In the genomic region with DNA sequence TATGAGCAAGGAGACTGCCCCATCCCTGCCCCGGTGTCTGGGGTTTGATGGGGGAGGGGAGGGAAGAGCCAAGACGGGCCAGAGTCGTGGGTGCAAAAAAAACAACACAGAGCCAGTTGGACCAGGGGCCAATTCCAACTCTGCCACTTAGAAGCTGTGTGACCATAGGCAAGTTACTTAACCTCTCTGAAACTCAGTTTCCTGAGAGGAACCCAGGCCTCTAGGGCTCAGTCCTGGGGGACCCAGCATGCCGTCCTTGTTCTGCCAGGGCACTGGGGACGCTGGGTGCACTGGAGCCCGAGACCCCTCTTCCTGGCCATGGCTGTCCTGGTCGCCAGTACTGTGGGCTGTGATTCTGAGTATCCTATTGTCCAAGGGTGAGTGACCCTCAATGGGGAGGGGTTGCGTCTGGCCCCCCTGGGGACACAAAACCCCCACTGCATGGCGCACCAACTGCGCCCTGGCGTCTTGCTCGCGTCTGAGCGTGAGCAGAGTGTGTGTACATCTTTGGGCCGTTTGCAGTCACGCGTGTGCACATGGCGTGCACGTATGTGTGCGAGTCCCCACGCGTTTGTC, we compare ENCODE assay signal across 17 cellular contexts. TPM values are rescaled to one million over a fixed set of nuclear protein-coding genes. Genes with fewer than 3 reads are reported as not detected.
DNase-seq lines count a peak whose midpoint lies in the region; ATAC-seq and TF ChIP-seq lines count a peak whose summit lies in the region.
"Had no signal": no experiment of that assay in that cellular context is flagged by ENCODE, and none has a peak within 500 bp of the region (broad histone marks: within the 10 kb centered on the region; RNA-seq: fewer than 3 reads in every experiment).

No MANE protein-coding gene starts in this region.

- H3K4me3 Mint-ChIP-seq in naive thymus-derived CD4-positive, alpha-beta T cell, result peak overlapping the region in 8 of 10 donors; percentile 16 to 84 (median 44)

- POLR2A ChIA-PET in naive thymus-derived CD4-positive, alpha-beta T cell (lab: Charles Lee), result interaction anchor here (0.6 to 0.9 kb wide), 3 partner anchors 25 to 536 kb away, joined by 3 read pairs; a partner anchor contains a TSS

- H3K27ac ChIP-seq in left ventricle myocardium inferior (replicated peaks) (no peak overlapping the region), esophagus muscularis mucosa (replicated peaks in 1 of 4) (no peak overlapping the region), aorta (ENCODE audit: low read depth in 1 of 2, low read length in 2 of 2) (no peak overlapping the region)
- H3K27ac ChIP-seq in naive thymus-derived CD4-positive, alpha-beta T cell (ENCODE audit: low read depth, low read length), result no peak overlapping the region
- H3K27ac ChIP-seq: neutrophil, stomach had no signal

- DNase-seq in left ventricle myocardium inferior (no peak), left cardiac atrium (no peak), esophagus muscularis mucosa (ENCODE audit: extremely low spot score) (no peak), aorta (no peak), OCI-M1 (lab: John Stamatoyannopoulos, UW) (no peak), GDM1 (lab: John Stamatoyannopoulos, UW) (no peak), mucosa of descending colon (no peak)
- DNase-seq in naive thymus-derived CD4-positive, alpha-beta T cell, result no peak
- DNase-seq: activated CD4-positive, CD25-positive, alpha-beta regulatory T cell; DND-41; NCI-H1694; NCI-H446; stomach had no signal

- ATAC-seq in left cardiac atrium, result no peak
- ATAC-seq in naive thymus-derived CD4-positive, alpha-beta T cell, result no peak
- peak; percentile 36 for ATAC-seq in aorta (ENCODE audit: low FRiP score)
- no peak for ATAC-seq in mucosa of descending colon

- intact Hi-C loops in left ventricle myocardium inferior (cut with micrococcal nuclease), result no loop called here
- intact Hi-C loops in left cardiac atrium (cut with DNase I), result no loop called here
- intact Hi-C loops in esophagus muscularis mucosa (cut with DNase I), result no loop called here
- intact Hi-C loops in naive thymus-derived CD4-positive, alpha-beta T cell (cut with micrococcal nuclease), result no loop called here
- intact Hi-C loops in aorta (cut with DNase I), result no loop called here
- intact Hi-C loops in mucosa of descending colon (cut with DNase I, micrococcal nuclease), result no loop called here

- TF ChIP-seq CTCF in left ventricle myocardium inferior (IDR thresholded peaks at IDR 0.05; ENCODE audit: borderline replicate concordance) (no peak), esophagus muscularis mucosa (IDR thresholded peaks at IDR 0.05) (no peak), mucosa of descending colon (IDR thresholded peaks at IDR 0.05) (no peak)

- CTCF ChIA-PET in naive thymus-derived CD4-positive, alpha-beta T cell (lab: Charles Lee), result interaction anchor here (1.9 kb wide), 1 partner anchor 107 kb away, joined by 5 read pairs; a partner anchor contains a TSS

- H3K36me3 ChIP-seq in left ventricle myocardium inferior, result no peaks in the 10 kb centered on the region
- no peaks in the 10 kb centered on the region for H3K36me3 ChIP-seq in esophagus muscularis mucosa
- no peaks in the 10 kb centered on the region for H3K36me3 ChIP-seq in naive thymus-derived CD4-positive, alpha-beta T cell (ENCODE audit: control insufficient read depth in 2 of 3, insufficient read depth in 3 of 3, low read length in 3 of 3)
- H3K36me3 ChIP-seq in aorta (ENCODE audit: control insufficient read depth in 1 of 2, insufficient read depth in 2 of 2, low read length in 1 of 2), result no peaks in the 10 kb centered on the region
- no peaks in the 10 kb centered on the region for H3K36me3 ChIP-seq in mucosa of descending colon (ENCODE audit: low read depth)
- H3K36me3 ChIP-seq: MG63, neutrophil, stomach had no signal

- H3K36me3 Mint-ChIP-seq in naive thymus-derived CD4-positive, alpha-beta T cell, result no peaks in the 10 kb centered on the region

- 10% methylated on average over 9 of the region's 22 CpGs for WGBS in esophagus muscularis mucosa
- 7 to 8% methylated on average over 22 of the region's 22 CpGs for WGBS in aorta, 2 donors

- H3K27ac Mint-ChIP-seq in naive thymus-derived CD4-positive, alpha-beta T cell, result no peak overlapping the region

- H3K27me3 ChIP-seq in left ventricle myocardium inferior (ENCODE audit: low read depth) (peaks cover 94% of the 10 kb centered on the region), esophagus muscularis mucosa (peaks cover 4 to 91% (median 25%) of the 10 kb centered on the region in 4 donors), aorta (ENCODE audit: control insufficient read depth in 1 of 2, insufficient read depth in 2 of 2, low read length in 1 of 2) (no peaks in the 10 kb centered on the region)
- H3K27me3 ChIP-seq in naive thymus-derived CD4-positive, alpha-beta T cell (ENCODE audit: control insufficient read depth in 2 of 2, insufficient read depth in 2 of 2, low read length in 2 of 2), result peaks cover 3 to 5% of the 10 kb centered on the region in 2 donors

- peaks cover 0 to 18% (median 11%) of the 10 kb centered on the region in 7 donors for H3K4me1 Mint-ChIP-seq in naive thymus-derived CD4-positive, alpha-beta T cell

- peak overlapping the region; percentile 39 for H3K4me3 ChIP-seq in left ventricle myocardium inferior
- H3K4me3 ChIP-seq in esophagus muscularis mucosa, result peak overlapping the region; percentile 16 to 36 (median 22)
- no peak overlapping the region for H3K4me3 ChIP-seq in naive thymus-derived CD4-positive, alpha-beta T cell (ENCODE audit: low read length)
- H3K4me3 ChIP-seq in aorta (ENCODE audit: low read length in 2 of 2), result no peak overlapping the region
- no peak overlapping the region for H3K4me3 ChIP-seq in mucosa of descending colon
- H3K4me3 ChIP-seq: lung, MG63 had no signal

- TF ChIP-seq POLR2A in esophagus muscularis mucosa (IDR thresholded peaks at IDR 0.05; ENCODE audit: low read depth), result no peak

- H3K9me3 ChIP-seq in left ventricle myocardium inferior (replicated peaks) (peaks cover 9% of the 10 kb centered on the region), esophagus muscularis mucosa (peaks cover 0 to 6% (median 0%) of the 10 kb centered on the region in 4 donors), aorta (ENCODE audit: control insufficient read depth, low read length) (no peaks in the 10 kb centered on the region), mucosa of descending colon (no peaks in the 10 kb centered on the region)
- no peaks in the 10 kb centered on the region for H3K9me3 ChIP-seq in naive thymus-derived CD4-positive, alpha-beta T cell (ENCODE audit: control insufficient read depth in 2 of 3, low read length in 3 of 3)
- H3K9me3 ChIP-seq: neutrophil had no signal

- H3K9me3 Mint-ChIP-seq in naive thymus-derived CD4-positive, alpha-beta T cell, result peaks cover 0 to 12% (median 1%) of the 10 kb centered on the region in 11 donors

- no peak for TF ChIP-seq EP300 in esophagus muscularis mucosa (IDR thresholded peaks at IDR 0.05)

- peaks cover 13 to 62% (median 27%) of the 10 kb centered on the region in 5 donors for H3K27me3 Mint-ChIP-seq in naive thymus-derived CD4-positive, alpha-beta T cell

- no peaks in the 10 kb centered on the region for H3K4me1 ChIP-seq in left ventricle myocardium inferior
- peaks cover 0 to 16% (median 7%) of the 10 kb centered on the region in 4 donors for H3K4me1 ChIP-seq in esophagus muscularis mucosa
- H3K4me1 ChIP-seq in naive thymus-derived CD4-positive, alpha-beta T cell (ENCODE audit: control insufficient read depth in 2 of 2, insufficient read depth in 2 of 2, low read length in 2 of 2), result peaks cover 0 to 12% of the 10 kb centered on the region in 2 donors
- H3K4me1 ChIP-seq in aorta (ENCODE audit: control insufficient read depth in 1 of 2, insufficient read depth in 2 of 2, low read length in 2 of 2), result no peaks in the 10 kb centered on the region
- H3K4me1 ChIP-seq in mucosa of descending colon (ENCODE audit: low read depth), result peaks cover 3% of the 10 kb centered on the region

RNA-seq across cellular contexts. Expression of a gene that starts 24.6 kb away (rescaled TPM):
- total RNA-seq in left ventricle myocardium inferior, result not detected
- under 1 TPM in 1 of 2 donors, not detected in 1; 0.29 TPM for total RNA-seq in left cardiac atrium
- not detected for total RNA-seq in esophagus muscularis mucosa
- total RNA-seq in naive thymus-derived CD4-positive, alpha-beta T cell, result not detected
- polyA plus RNA-seq in naive thymus-derived CD4-positive, alpha-beta T cell, result under 1 TPM in 1 of 2 donors, not detected in 1; 0.74 TPM
- not detected for total RNA-seq in aorta
- polyA plus RNA-seq in aorta, result under 1 TPM in 1 of 2 donors, not detected in 1; 0.50 TPM
- not detected for total RNA-seq in mucosa of descending colon
- total RNA-seq: T-helper 1 cell treated with Interleukin-12 subunit alpha and Interleukin-12 subunit beta and Interleukin-4 antibody, amounts not matched to agents 30 ng/mL and 1 ng/mL, for 36 hours had no signal
- polyA plus RNA-seq: stomach had no signal

RNA-seq across cellular contexts. Expression of a gene that starts 40.4 kb away (rescaled TPM):
- total RNA-seq in left ventricle myocardium inferior (7.0 TPM), left cardiac atrium (10 to 100 TPM; 18.3 to 39.5 TPM), esophagus muscularis mucosa (10 to 100 TPM in 1 of 4 donors, 1 to 10 TPM in 3; 4.0 to 13.1 (median 8.4) TPM), aorta (10 to 100 TPM; 19.2 to 63.9 TPM), mucosa of descending colon (10 to 100 TPM in 2 of 3 donors, 1 to 10 TPM in 1; 4.1 to 17.7 (median 17.2) TPM)
- total RNA-seq in naive thymus-derived CD4-positive, alpha-beta T cell, result under 1 TPM in 3 of 5 experiments, not detected in 2; 0.27 to 0.68 (median 0.32) TPM
- polyA plus RNA-seq in naive thymus-derived CD4-positive, alpha-beta T cell, result not detected
- 1 to 10 TPM; 1.0 to 3.1 TPM for polyA plus RNA-seq in aorta
- total RNA-seq: T-helper 1 cell treated with Interleukin-12 subunit alpha and Interleukin-12 subunit beta and Interleukin-4 antibody, amounts not matched to agents 30 ng/mL and 1 ng/mL, for 36 hours had no signal

RNA-seq across cellular contexts. Expression of a gene that starts 42.3 kb away (rescaled TPM):
- total RNA-seq in left ventricle myocardium inferior (22.9 TPM), left cardiac atrium (10 to 100 TPM; 17.6 to 18.8 TPM), esophagus muscularis mucosa (10 to 100 TPM; 19.9 to 42.0 (median 29.2) TPM), aorta (10 to 100 TPM; 13.0 to 13.4 TPM), mucosa of descending colon (10 to 100 TPM in 2 of 3 donors, 1 to 10 TPM in 1; 8.3 to 17.6 (median 11.4) TPM)
- 10 to 100 TPM in 3 of 5 experiments, 1 to 10 TPM in 2; 7.4 to 12.2 (median 11.4) TPM for total RNA-seq in naive thymus-derived CD4-positive, alpha-beta T cell
- polyA plus RNA-seq in naive thymus-derived CD4-positive, alpha-beta T cell, result 1 to 10 TPM; 2.5 to 3.8 TPM
- polyA plus RNA-seq in aorta, result 10 to 100 TPM in 1 of 2 donors, 1 to 10 TPM in 1; 4.3 to 11.9 TPM

RNA-seq across cellular contexts. Expression of a gene that starts 55.8 kb away (rescaled TPM):
- 0.71 TPM for total RNA-seq in left ventricle myocardium inferior
- total RNA-seq in left cardiac atrium, result 1 to 10 TPM; 2.6 to 7.3 TPM
- total RNA-seq in esophagus muscularis mucosa, result 1 to 10 TPM in 3 of 4 donors, under 1 TPM in 1; 0.75 to 2.5 (median 1.8) TPM
- 1 to 10 TPM in 1 of 5 experiments, not detected in 4; 1.2 TPM for total RNA-seq in naive thymus-derived CD4-positive, alpha-beta T cell
- not detected for polyA plus RNA-seq in naive thymus-derived CD4-positive, alpha-beta T cell
- 10 to 100 TPM in 1 of 2 donors, 1 to 10 TPM in 1; 2.8 to 26.8 TPM for total RNA-seq in aorta
- 1 to 10 TPM in 1 of 2 donors, not detected in 1; 2.3 TPM for polyA plus RNA-seq in aorta
- 1 to 10 TPM in 2 of 3 donors, not detected in 1; 1.3 to 2.5 TPM for total RNA-seq in mucosa of descending colon
- total RNA-seq: T-helper 1 cell treated with Interleukin-12 subunit alpha and Interleukin-12 subunit beta and Interleukin-4 antibody, amounts not matched to agents 30 ng/mL and 1 ng/mL, for 36 hours had no signal

Comparison
In these comparisons a context has a peak if more than half of its experiments do, and no peak if none do; other contexts are left out.
1. H3K4me3 ChIP-seq: peak in left ventricle myocardium inferior (single experiment) and esophagus muscularis mucosa (4 of 4); none in naive thymus-derived CD4-positive, alpha-beta T cell (single experiment), aorta (0 of 2) and mucosa of descending colon (single experiment).